1 cellular context compared by ENCODE assay signal in genomic region chr13:23183292-23183691, GRCh38.
TF ChIP-seq lines count a peak whose summit lies in the region.

No MANE protein-coding gene starts in this region.

TF ChIP-seq in H1, 55 proteins besides CTCF, POLR2A, EP300 and RAD21:
- TF ChIP-seq KDM5A (IDR thresholded peaks at IDR 0.05; ENCODE audit: low read length) (no peak), RXRA (IDR thresholded peaks at IDR 0.05; ENCODE audit: insufficient read depth, low read depth, low read length) (no peak), MAFK (IDR thresholded peaks at IDR 0.05; ENCODE audit: low read depth, low read length) (no peak), POU5F1 (IDR thresholded peaks at IDR 0.05; ENCODE audit: low read depth, low read length) (no peak), TAF1 (IDR thresholded peaks at IDR 0.05; ENCODE audit: low read depth, low read length) (no peak), E2F6 (IDR thresholded peaks at IDR 0.05) (no peak), CREB1 (IDR thresholded peaks at IDR 0.05) (no peak), FOSL1 (IDR thresholded peaks at IDR 0.05; ENCODE audit: insufficient read depth, low read depth, low read length) (no peak), TEAD4 (IDR thresholded peaks at IDR 0.05; ENCODE audit: low read depth, low read length) (no peak), CHD2 (IDR thresholded peaks at IDR 0.05; ENCODE audit: low read length) (no peak), RNF2 (IDR thresholded peaks at IDR 0.05; ENCODE audit: borderline replicate concordance, low read depth, low read length, missing control alignments, poor library complexity, severe bottlenecking) (no peak), HDAC2 (IDR thresholded peaks at IDR 0.05; ENCODE audit: borderline replicate concordance in 1 of 2, low read depth in 2 of 2, low read length in 2 of 2) (no peak), TCF12 (IDR thresholded peaks at IDR 0.05; ENCODE audit: low read depth, low read length) (no peak), SIN3A (conservative IDR thresholded peaks at IDR 0.05 in 1 of 2, IDR thresholded peaks at IDR 0.05 in 1 of 2; ENCODE audit: low read depth in 1 of 2, low read length in 2 of 2) (no peak)
